Comparison of ENCODE assay signal across 8 cellular contexts in the genomic region with DNA sequence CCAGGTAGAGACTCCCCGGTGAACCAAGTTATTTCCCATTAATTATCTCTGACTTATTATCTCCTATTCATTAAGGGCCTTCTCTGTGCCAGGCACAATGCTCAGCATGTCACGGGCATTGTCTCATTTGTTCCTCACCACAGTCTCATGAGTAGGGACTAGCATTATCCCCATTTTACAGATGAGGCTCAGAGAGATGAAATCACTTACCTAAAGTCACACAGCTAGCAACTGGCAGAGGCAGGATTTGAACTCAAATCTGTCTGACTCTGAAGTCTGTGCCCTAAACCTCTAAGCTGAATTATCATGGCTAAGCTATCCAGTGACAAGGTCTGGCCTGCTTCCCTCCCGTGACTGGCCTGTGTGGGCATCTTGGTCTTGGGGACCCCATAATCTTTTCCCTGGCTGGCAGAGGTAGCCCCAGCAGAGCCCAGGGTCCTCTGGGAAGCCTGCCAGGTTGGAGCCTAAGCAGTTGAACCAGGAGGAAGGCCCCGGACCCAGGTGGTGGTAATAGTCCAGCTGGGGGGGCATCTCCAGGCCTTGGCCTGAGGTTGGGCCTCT. TPM values are rescaled to one million over a fixed set of nuclear protein-coding genes. Genes with fewer than 3 reads are reported as not detected.
DNase-seq lines count a peak whose midpoint lies in the region; ATAC-seq, FAIRE-seq and TF ChIP-seq lines count a peak whose summit lies in the region.

No MANE protein-coding gene starts in this region.

- H3K4me1 ChIP-seq in HAP-1 = peaks cover 26% of the 10 kb centered on the region
- peaks cover 56 to 88% (median 82%) of the 10 kb centered on the region in 6 donors for H3K4me1 ChIP-seq in spleen

- no peaks in the 10 kb centered on the region for H3K9me3 ChIP-seq in HAP-1
- no peaks in the 10 kb centered on the region for H3K9me3 ChIP-seq in spleen

- H3K4me3 ChIP-seq in HAP-1 = peak overlapping the region; percentile 29
- peak overlapping the region in 6 of 8 donors; percentile 27 to 68 (median 38) for H3K4me3 ChIP-seq in spleen

- H3K36me3 ChIP-seq in HAP-1 (replicated peaks) = peaks cover 16% of the 10 kb centered on the region
- H3K36me3 ChIP-seq in spleen = peaks cover 0 to 14% (median 0%) of the 10 kb centered on the region in 6 donors

- POLR2A ChIA-PET in activated CD4-positive, alpha-beta memory T cell treated with anti-CD3 and anti-CD28 coated beads for 36 hours (lab: Charles Lee) = interaction anchor here (1.0 to 4.6 kb wide), 10 partner anchors 10 to 259 kb away, joined by 3 to 69 read pairs (median 6); a partner anchor contains a TSS

- TF ChIP-seq POLR2A in spleen (IDR thresholded peaks at IDR 0.05) (no peak), GM12891 (IDR thresholded peaks at IDR 0.05; ENCODE audit: low read depth, low read length) (no peak)

- no peak for DNase-seq in HAP-1 (ENCODE audit: low spot score in 2 of 2)
- no peak for DNase-seq in activated CD4-positive, alpha-beta memory T cell treated with anti-CD3 and anti-CD28 coated beads for 36 hours
- DNase-seq in glutamatergic neuron = no peak
- DNase-seq in spleen = no peak
- DNase-seq in SK-N-DZ (ENCODE audit: low spot score) = no peak
- DNase-seq in GM12891 (ENCODE audit: insufficient read length, low spot score) = no peak
- no peak for DNase-seq in NCI-H524 treated with DMSO at 0.1 percent for 48 hours (lab: John Stamatoyannopoulos, UW)

- no peaks in the 10 kb centered on the region for H3K27me3 Mint-ChIP-seq in activated CD4-positive, alpha-beta memory T cell treated with anti-CD3 and anti-CD28 coated beads for 36 hours
- H3K27me3 Mint-ChIP-seq in glutamatergic neuron (ENCODE audit: unreplicated experiment) = peaks cover 5% of the 10 kb centered on the region

- no peaks in the 10 kb centered on the region for H3K27me3 ChIP-seq in HAP-1 (ENCODE audit: low read depth)
- no peaks in the 10 kb centered on the region for H3K27me3 ChIP-seq in spleen (replicated peaks in 1 of 7)

- peak overlapping the region; percentile 72 for H3K4me3 Mint-ChIP-seq in activated CD4-positive, alpha-beta memory T cell treated with anti-CD3 and anti-CD28 coated beads for 36 hours
- peak overlapping the region; percentile 55 for H3K4me3 Mint-ChIP-seq in glutamatergic neuron (ENCODE audit: unreplicated experiment)

- CTCF ChIA-PET in activated CD4-positive, alpha-beta memory T cell treated with anti-CD3 and anti-CD28 coated beads for 36 hours (lab: Charles Lee) = interaction anchor here (0.7 to 7.0 kb wide), 9 partner anchors 10 to 226 kb away, joined by 3 to 110 read pairs (median 11); a partner anchor contains a TSS

- no peak for ATAC-seq in HG02642 (IDR thresholded peaks at IDR 0.05; ENCODE audit: poor library complexity, unreplicated experiment)

- TF ChIP-seq CTCF in glutamatergic neuron (IDR thresholded peaks at IDR 0.05; ENCODE audit: partially characterized antibody, unreplicated experiment) (no peak), spleen (IDR thresholded peaks at IDR 0.05 in 8 of 11, conservative IDR thresholded peaks at IDR 0.05 in 3 of 11) (no peak)

- H3K27ac Mint-ChIP-seq in activated CD4-positive, alpha-beta memory T cell treated with anti-CD3 and anti-CD28 coated beads for 36 hours = peak overlapping the region; percentile 95
- H3K27ac Mint-ChIP-seq in glutamatergic neuron (ENCODE audit: unreplicated experiment) = no peak overlapping the region

- 41 to 50% (median 49%) methylated on average over 3 to 4 of the region's 4 CpGs for WGBS in spleen, 5 donors

- peaks cover 57% of the 10 kb centered on the region for H3K4me1 Mint-ChIP-seq in activated CD4-positive, alpha-beta memory T cell treated with anti-CD3 and anti-CD28 coated beads for 36 hours (ENCODE audit: low read depth)
- H3K4me1 Mint-ChIP-seq in glutamatergic neuron (ENCODE audit: low read depth, unreplicated experiment) = peaks cover 21% of the 10 kb centered on the region

- peak overlapping the region; percentile 86 to 100 (median 90) for H3K27ac ChIP-seq in spleen

- H3K9me3 Mint-ChIP-seq in activated CD4-positive, alpha-beta memory T cell treated with anti-CD3 and anti-CD28 coated beads for 36 hours = no peaks in the 10 kb centered on the region
- H3K9me3 Mint-ChIP-seq in glutamatergic neuron (ENCODE audit: unreplicated experiment) = no peaks in the 10 kb centered on the region

- intact Hi-C loops in activated CD4-positive, alpha-beta memory T cell treated with anti-CD3 and anti-CD28 coated beads for 36 hours (cut with micrococcal nuclease) = no loop called here
- intact Hi-C loops in spleen (cut with DNase I; ENCODE audit: low total_unique reads) = no loop called here

- no peak for FAIRE-seq in GM12891 (lab: Jason Lieb, UNC)

- in situ Hi-C loops in HAP-1 (cut with MboI; ENCODE audit: low sequenced_read_pairs) = no loop called here

- peaks cover 20% of the 10 kb centered on the region for H3K36me3 Mint-ChIP-seq in activated CD4-positive, alpha-beta memory T cell treated with anti-CD3 and anti-CD28 coated beads for 36 hours
- no peaks in the 10 kb centered on the region for H3K36me3 Mint-ChIP-seq in glutamatergic neuron (ENCODE audit: unreplicated experiment)

TF ChIP-seq in GM12891, 5 proteins besides CTCF, POLR2A, EP300 and RAD21:
- TF ChIP-seq PAX5 (IDR thresholded peaks at IDR 0.05; ENCODE audit: insufficient read depth, low read length, severe bottlenecking) (no peak), TAF1 (IDR thresholded peaks at IDR 0.05; ENCODE audit: low read depth, low read length) (no peak), SPI1 (IDR thresholded peaks at IDR 0.05; ENCODE audit: low read depth, low read length) (no peak), POU2F2 (IDR thresholded peaks at IDR 0.05; ENCODE audit: low read depth, low read length) (no peak), POLR2AphosphoS5 (IDR thresholded peaks at IDR 0.05; ENCODE audit: low read depth, low read length) (no peak)

RNA-seq across cellular contexts. Expression of a gene that starts 4.5 kb away (rescaled TPM):
- total RNA-seq in activated CD4-positive, alpha-beta memory T cell treated with anti-CD3 and anti-CD28 coated beads for 36 hours = 100 to 1,000 TPM; 138 to 143 TPM
- 152 TPM for total RNA-seq in glutamatergic neuron (ENCODE audit: unreplicated experiment)
- 100 to 1,000 TPM in 3 of 7 donors, 10 to 100 TPM in 4; 72.6 to 116 (median 96.9) TPM for total RNA-seq in spleen
- 10 to 100 TPM; 30.4 to 62.7 (median 38.0) TPM for polyA plus RNA-seq in spleen
- 68.3 and 73.9 TPM in 2 replicates for polyA plus RNA-seq in SK-N-DZ (2014; cell fraction: cytosol; rRNA removed)
- 67.3 and 84.8 TPM in 2 replicates for polyA plus RNA-seq in SK-N-DZ (2014; cell fraction: nucleus; rRNA removed)
- polyA plus RNA-seq in GM12891 (2012; ENCODE audit: low read depth, missing spikeins) = 37.9 TPM

RNA-seq across cellular contexts. Expression of a gene that starts 11.2 kb away (rescaled TPM):
- total RNA-seq in activated CD4-positive, alpha-beta memory T cell treated with anti-CD3 and anti-CD28 coated beads for 36 hours = 10 to 100 TPM; 56.7 to 56.8 TPM
- total RNA-seq in glutamatergic neuron (ENCODE audit: unreplicated experiment) (30.0 TPM), spleen (10 to 100 TPM; 46.7 to 98.1 (median 56.4) TPM)
- polyA plus RNA-seq in spleen = 10 to 100 TPM; 42.9 to 70.1 (median 60.2) TPM
- 83.0 and 86.0 TPM in 2 replicates for polyA plus RNA-seq in SK-N-DZ (2014; cell fraction: cytosol; rRNA removed)
- polyA plus RNA-seq in SK-N-DZ (2014; cell fraction: nucleus; rRNA removed) = 36.5 and 37.1 TPM in 2 replicates
- 48.6 TPM for polyA plus RNA-seq in GM12891 (2012; ENCODE audit: low read depth, missing spikeins)

RNA-seq across cellular contexts. Expression of a gene that starts 35.4 kb away (rescaled TPM):
- total RNA-seq in activated CD4-positive, alpha-beta memory T cell treated with anti-CD3 and anti-CD28 coated beads for 36 hours = not detected
- total RNA-seq in glutamatergic neuron (ENCODE audit: unreplicated experiment) (not detected), spleen (10 to 100 TPM in 4 of 7 donors, 1 to 10 TPM in 3; 7.0 to 32.0 (median 10.3) TPM)
- 1 to 10 TPM; 2.1 to 5.9 (median 4.3) TPM for polyA plus RNA-seq in spleen
- 0.23 and 0.29 TPM in 2 replicates for polyA plus RNA-seq in SK-N-DZ (2014; cell fraction: cytosol; rRNA removed)
- polyA plus RNA-seq in SK-N-DZ (2014; cell fraction: nucleus; rRNA removed) = 0.65 and 1.1 TPM in 2 replicates
- 0.01 TPM for polyA plus RNA-seq in GM12891 (2012; ENCODE audit: low read depth, missing spikeins)
